Comparison of ENCODE assay signal across 8 cellular contexts in the genomic region with DNA sequence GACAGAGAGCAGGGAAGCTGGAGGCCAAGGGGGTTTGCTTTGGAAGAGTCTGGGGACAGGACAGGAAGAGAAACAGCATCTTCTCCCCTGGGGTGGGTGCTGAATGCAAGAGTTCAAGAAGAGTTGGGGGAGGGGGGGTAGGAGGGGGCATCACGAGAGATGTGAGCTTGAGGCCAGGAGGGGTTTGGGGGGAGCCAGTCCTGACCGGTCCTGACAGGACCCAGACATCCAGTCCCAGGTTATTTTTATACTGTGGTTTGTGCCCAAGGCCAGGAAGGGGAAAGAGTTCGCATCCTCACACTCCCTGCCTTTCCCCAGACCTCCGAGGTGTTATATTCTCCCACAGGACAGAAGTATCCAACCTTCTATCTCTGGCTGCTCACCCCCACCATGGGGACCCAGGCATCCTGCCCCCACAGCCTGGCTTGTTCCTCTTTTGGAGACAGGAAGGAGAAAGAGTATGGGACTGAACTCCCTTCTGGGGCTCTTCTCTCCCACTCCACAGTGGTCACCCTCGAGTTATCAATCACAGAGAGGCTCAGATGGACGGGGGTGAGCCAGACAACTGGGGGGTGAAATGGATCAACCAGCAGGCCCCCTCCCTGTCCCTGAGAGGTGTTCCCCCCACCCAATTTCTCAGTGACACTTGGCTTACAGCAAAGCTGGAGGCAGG. TPM values are rescaled to one million over a fixed set of nuclear protein-coding genes. Genes with fewer than 3 reads are reported as not detected.
DNase-seq lines count a peak whose midpoint lies in the region; ATAC-seq and TF ChIP-seq lines count a peak whose summit lies in the region.

No MANE protein-coding gene starts in this region.

- no peak for TF ChIP-seq CTCF in thyroid gland (IDR thresholded peaks at IDR 0.05)

- peaks cover 44% of the 10 kb centered on the region for H3K4me1 Mint-ChIP-seq in activated T-cell treated with anti-CD3 and anti-CD28 coated beads, Interleukin-2, amount 50 U/mL, for 24 hours (ENCODE audit: low read depth)
- H3K4me1 Mint-ChIP-seq in activated naive CD8-positive, alpha-beta T cell treated with anti-CD3 and anti-CD28 coated beads, Interleukin-2, amount 10 ng/mL, durations not matched to agents 7 days and 5 days = peaks cover 30% of the 10 kb centered on the region
- H3K4me1 Mint-ChIP-seq in immature natural killer cell = peaks cover 43 to 44% of the 10 kb centered on the region in 2 donors

- H3K4me3 ChIP-seq in thyroid gland (replicated peaks in 1 of 3) = peak overlapping the region in 1 of 3 donors; percentile 97

- intact Hi-C loops in thyroid gland (cut with DNase I) = no loop called here

- no peaks in the 10 kb centered on the region for H3K27me3 ChIP-seq in thyroid gland

- H3K36me3 Mint-ChIP-seq in activated T-cell treated with anti-CD3 and anti-CD28 coated beads, Interleukin-2, amount 50 U/mL, for 24 hours (ENCODE audit: low read depth) = peaks cover 63% of the 10 kb centered on the region
- peaks cover 28% of the 10 kb centered on the region for H3K36me3 Mint-ChIP-seq in activated naive CD8-positive, alpha-beta T cell treated with anti-CD3 and anti-CD28 coated beads, Interleukin-2, amount 10 ng/mL, durations not matched to agents 7 days and 5 days
- H3K36me3 Mint-ChIP-seq in immature natural killer cell = peaks cover 0 to 8% (median 8%) of the 10 kb centered on the region in 3 donors

- H3K36me3 ChIP-seq in thyroid gland = peaks cover 0 to 5% of the 10 kb centered on the region in 2 donors

- 22 to 45% methylated on average over 6 of the region's 6 CpGs for WGBS in thyroid gland, 2 donors

- H3K9me3 Mint-ChIP-seq in activated T-cell treated with anti-CD3 and anti-CD28 coated beads, Interleukin-2, amount 50 U/mL, for 24 hours = no peaks in the 10 kb centered on the region
- H3K9me3 Mint-ChIP-seq in activated naive CD8-positive, alpha-beta T cell treated with anti-CD3 and anti-CD28 coated beads, Interleukin-2, amount 10 ng/mL, durations not matched to agents 7 days and 5 days = no peaks in the 10 kb centered on the region
- H3K9me3 Mint-ChIP-seq in immature natural killer cell = peaks cover 0 to 2% (median 0%) of the 10 kb centered on the region in 6 donors

- DNase-seq in activated T-cell treated with anti-CD3 and anti-CD28 coated beads, Interleukin-2, amount 50 U/mL, for 24 hours = no peak
- DNase-seq in activated T-cell treated with anti-CD3 and anti-CD28 coated beads, Interleukin-2, amount 50 U/mL, for 48 hours = no peak
- no peak for DNase-seq in activated naive CD8-positive, alpha-beta T cell treated with anti-CD3 and anti-CD28 coated beads, Interleukin-2, amount 10 ng/mL, durations not matched to agents 7 days and 5 days
- DNase-seq in immature natural killer cell = no peak
- DNase-seq in thyroid gland = no peak
- DNase-seq in DMS79 (lab: John Stamatoyannopoulos, UW) = no peak
- no peak for DNase-seq in NCI-H187 (lab: John Stamatoyannopoulos, UW)
- no peak for DNase-seq in hepatic stellate cell (ENCODE audit: low spot score)

- peaks cover 39 to 46% of the 10 kb centered on the region in 2 donors for H3K4me1 ChIP-seq in thyroid gland

- no peak for TF ChIP-seq POLR2A in thyroid gland (IDR thresholded peaks at IDR 0.05)

- no peaks in the 10 kb centered on the region for H3K9me3 ChIP-seq in thyroid gland

- H3K27me3 Mint-ChIP-seq in activated T-cell treated with anti-CD3 and anti-CD28 coated beads, Interleukin-2, amount 50 U/mL, for 24 hours = no peaks in the 10 kb centered on the region
- H3K27me3 Mint-ChIP-seq in activated naive CD8-positive, alpha-beta T cell treated with anti-CD3 and anti-CD28 coated beads, Interleukin-2, amount 10 ng/mL, durations not matched to agents 7 days and 5 days = no peaks in the 10 kb centered on the region
- H3K27me3 Mint-ChIP-seq in immature natural killer cell (ENCODE audit: low read depth in 3 of 3) = peaks cover 14 to 29% (median 21%) of the 10 kb centered on the region in 3 donors

- POLR2A ChIA-PET in activated naive CD8-positive, alpha-beta T cell treated with anti-CD3 and anti-CD28 coated beads, Interleukin-2, amount 10 ng/mL, durations not matched to agents 7 days and 5 days (lab: Charles Lee) = interaction anchor here (0.6 to 1.7 kb wide), 9 partner anchors 9 to 110 kb away, joined by 3 to 7 read pairs (median 3); partner anchors contain the start of genes FBXO24, LRCH4 and ZCWPW1

- H3K27ac ChIP-seq in thyroid gland = peak overlapping the region; percentile 5 to 83 (median 49)

- peak overlapping the region; percentile 96 for H3K27ac Mint-ChIP-seq in activated T-cell treated with anti-CD3 and anti-CD28 coated beads, Interleukin-2, amount 50 U/mL, for 24 hours
- H3K27ac Mint-ChIP-seq in activated naive CD8-positive, alpha-beta T cell treated with anti-CD3 and anti-CD28 coated beads, Interleukin-2, amount 10 ng/mL, durations not matched to agents 7 days and 5 days = peak overlapping the region; percentile 86
- H3K27ac Mint-ChIP-seq in immature natural killer cell = peak overlapping the region; percentile 76 to 99 (median 91)

- peak overlapping the region; percentile 93 for H3K4me3 Mint-ChIP-seq in activated T-cell treated with anti-CD3 and anti-CD28 coated beads, Interleukin-2, amount 50 U/mL, for 24 hours
- peak overlapping the region; percentile 100 for H3K4me3 Mint-ChIP-seq in activated naive CD8-positive, alpha-beta T cell treated with anti-CD3 and anti-CD28 coated beads, Interleukin-2, amount 10 ng/mL, durations not matched to agents 7 days and 5 days
- H3K4me3 Mint-ChIP-seq in immature natural killer cell = peak overlapping the region; percentile 80 to 100 (median 97)

- ATAC-seq in activated naive CD8-positive, alpha-beta T cell treated with anti-CD3 and anti-CD28 coated beads, Interleukin-2, amount 10 ng/mL, durations not matched to agents 7 days and 5 days (ENCODE audit: low read depth) = no peak

RNA-seq across cellular contexts. Expression of gene TSC22D4, which starts 2.8 kb away (rescaled TPM):
- total RNA-seq in activated naive CD8-positive, alpha-beta T cell treated with anti-CD3 and anti-CD28 coated beads, Interleukin-2, amount 10 ng/mL, durations not matched to agents 7 days and 5 days = 100 to 1,000 TPM; 157 to 159 TPM
- polyA plus RNA-seq in immature natural killer cell = 10 to 100 TPM; 32.4 to 42.2 (median 35.3) TPM
- 10 to 100 TPM; 22.7 to 37.8 (median 27.9) TPM for total RNA-seq in thyroid gland

RNA-seq across cellular contexts. Expression of gene NYAP1, which starts 7.5 kb away (rescaled TPM):
- under 1 TPM; 0.42 to 0.54 TPM for total RNA-seq in activated naive CD8-positive, alpha-beta T cell treated with anti-CD3 and anti-CD28 coated beads, Interleukin-2, amount 10 ng/mL, durations not matched to agents 7 days and 5 days
- not detected for polyA plus RNA-seq in immature natural killer cell
- 1 to 10 TPM in 2 of 4 donors, under 1 TPM in 1, not detected in 1; 0.40 to 1.3 (median 1.0) TPM for total RNA-seq in thyroid gland

RNA-seq across cellular contexts. Expression of gene SPACDR, which starts 12.2 kb away (rescaled TPM):
- 1 to 10 TPM; 3.5 to 5.9 TPM for total RNA-seq in activated naive CD8-positive, alpha-beta T cell treated with anti-CD3 and anti-CD28 coated beads, Interleukin-2, amount 10 ng/mL, durations not matched to agents 7 days and 5 days
- 1 to 10 TPM in 1 of 3 donors, under 1 TPM in 1, not detected in 1; 0.43 to 2.2 TPM for polyA plus RNA-seq in immature natural killer cell
- 1 to 10 TPM in 1 of 4 donors, not detected in 3; 2.0 TPM for total RNA-seq in thyroid gland

RNA-seq across cellular contexts. Expression of gene PPP1R35, which starts 39.9 kb away (rescaled TPM):
- total RNA-seq in activated naive CD8-positive, alpha-beta T cell treated with anti-CD3 and anti-CD28 coated beads, Interleukin-2, amount 10 ng/mL, durations not matched to agents 7 days and 5 days = 10 to 100 TPM; 84.4 to 93.6 TPM
- polyA plus RNA-seq in immature natural killer cell = 10 to 100 TPM; 25.7 to 42.2 (median 41.8) TPM
- 10 to 100 TPM; 28.4 to 67.2 (median 45.5) TPM for total RNA-seq in thyroid gland

RNA-seq across cellular contexts. Expression of gene MEPCE, which starts 46.6 kb away (rescaled TPM):
- total RNA-seq in activated naive CD8-positive, alpha-beta T cell treated with anti-CD3 and anti-CD28 coated beads, Interleukin-2, amount 10 ng/mL, durations not matched to agents 7 days and 5 days = 10 to 100 TPM; 48.5 to 49.0 TPM
- 10 to 100 TPM in 1 of 3 donors, 1 to 10 TPM in 2; 3.0 to 12.1 (median 8.3) TPM for polyA plus RNA-seq in immature natural killer cell
- 10 to 100 TPM; 42.9 to 48.7 (median 45.6) TPM for total RNA-seq in thyroid gland

Comparison
In these comparisons a context has a peak if more than half of its experiments do, and no peak if none do; other contexts are left out.
1. RNA of gene TSC22D4, which starts 2.8 kb away (total RNA-seq): 157 to 159 TPM in activated naive CD8-positive, alpha-beta T cell treated with anti-CD3 and anti-CD28 coated beads, Interleukin-2, amount 10 ng/mL, durations not matched to agents 7 days and 5 days; 22.7 to 37.8 TPM in thyroid gland; every median in the first group is over 4 times any median in the second.
2. Peak in every context shown above with its lines, with median percentiles within 50 percentile points of each other: H3K27ac Mint-ChIP-seq and H3K4me3 Mint-ChIP-seq.